1 cellular context compared by ENCODE assay signal in genomic region chr3:184811999-184812844, GRCh38.
TF ChIP-seq lines count a peak whose summit lies in the region.

A gene with protein sequence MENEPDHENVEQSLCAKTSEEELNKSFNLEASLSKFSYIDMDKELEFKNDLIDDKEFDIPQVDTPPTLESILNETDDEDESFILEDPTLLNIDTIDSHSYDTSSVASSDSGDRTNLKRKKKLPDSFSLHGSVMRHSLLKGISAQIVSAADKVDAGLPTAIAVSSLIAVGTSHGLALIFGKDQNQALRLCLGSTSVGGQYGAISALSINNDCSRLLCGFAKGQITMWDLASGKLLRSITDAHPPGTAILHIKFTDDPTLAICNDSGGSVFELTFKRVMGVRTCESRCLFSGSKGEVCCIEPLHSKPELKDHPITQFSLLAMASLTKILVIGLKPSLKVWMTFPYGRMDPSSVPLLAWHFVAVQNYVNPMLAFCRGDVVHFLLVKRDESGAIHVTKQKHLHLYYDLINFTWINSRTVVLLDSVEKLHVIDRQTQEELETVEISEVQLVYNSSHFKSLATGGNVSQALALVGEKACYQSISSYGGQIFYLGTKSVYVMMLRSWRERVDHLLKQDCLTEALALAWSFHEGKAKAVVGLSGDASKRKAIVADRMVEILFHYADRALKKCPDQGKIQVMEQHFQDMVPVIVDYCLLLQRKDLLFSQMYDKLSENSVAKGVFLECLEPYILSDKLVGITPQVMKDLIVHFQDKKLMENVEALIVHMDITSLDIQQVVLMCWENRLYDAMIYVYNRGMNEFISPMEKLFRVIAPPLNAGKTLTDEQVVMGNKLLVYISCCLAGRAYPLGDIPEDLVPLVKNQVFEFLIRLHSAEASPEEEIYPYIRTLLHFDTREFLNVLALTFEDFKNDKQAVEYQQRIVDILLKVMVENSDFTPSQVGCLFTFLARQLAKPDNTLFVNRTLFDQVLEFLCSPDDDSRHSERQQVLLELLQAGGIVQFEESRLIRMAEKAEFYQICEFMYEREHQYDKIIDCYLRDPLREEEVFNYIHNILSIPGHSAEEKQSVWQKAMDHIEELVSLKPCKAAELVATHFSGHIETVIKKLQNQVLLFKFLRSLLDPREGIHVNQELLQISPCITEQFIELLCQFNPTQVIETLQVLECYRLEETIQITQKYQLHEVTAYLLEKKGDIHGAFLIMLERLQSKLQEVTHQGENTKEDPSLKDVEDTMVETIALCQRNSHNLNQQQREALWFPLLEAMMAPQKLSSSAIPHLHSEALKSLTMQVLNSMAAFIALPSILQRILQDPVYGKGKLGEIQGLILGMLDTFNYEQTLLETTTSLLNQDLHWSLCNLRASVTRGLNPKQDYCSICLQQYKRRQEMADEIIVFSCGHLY (N-terminal part only) (plus strand): TSS chr3:184812166. CDS start chr3:184824633, 12,467 bp downstream.

TF ChIP-seq in GM12878, 131 proteins besides CTCF, POLR2A, EP300 and RAD21 (continued from another document and continues in another):
- no peak for TF ChIP-seq SMAD1 (IDR thresholded peaks at IDR 0.05; ENCODE audit: low read depth, partially characterized antibody)
- no peak; the same call in 1 of the 2 replicates for TF ChIP-seq ESRRA (IDR thresholded peaks at IDR 0.05; ENCODE audit: low read length)
- TF ChIP-seq RELA (IDR thresholded peaks at IDR 0.05; ENCODE audit: borderline replicate concordance, partially characterized antibody), result peak; percentile 61
- TF ChIP-seq FOXK2 (IDR thresholded peaks at IDR 0.05), result no peak
- peak; percentile 89 for TF ChIP-seq SP1 (IDR thresholded peaks at IDR 0.05; ENCODE audit: low read depth, low read length)
- TF ChIP-seq KDM1A (IDR thresholded peaks at IDR 0.05; ENCODE audit: borderline replicate concordance), result no peak
- TF ChIP-seq, protein P1, sequence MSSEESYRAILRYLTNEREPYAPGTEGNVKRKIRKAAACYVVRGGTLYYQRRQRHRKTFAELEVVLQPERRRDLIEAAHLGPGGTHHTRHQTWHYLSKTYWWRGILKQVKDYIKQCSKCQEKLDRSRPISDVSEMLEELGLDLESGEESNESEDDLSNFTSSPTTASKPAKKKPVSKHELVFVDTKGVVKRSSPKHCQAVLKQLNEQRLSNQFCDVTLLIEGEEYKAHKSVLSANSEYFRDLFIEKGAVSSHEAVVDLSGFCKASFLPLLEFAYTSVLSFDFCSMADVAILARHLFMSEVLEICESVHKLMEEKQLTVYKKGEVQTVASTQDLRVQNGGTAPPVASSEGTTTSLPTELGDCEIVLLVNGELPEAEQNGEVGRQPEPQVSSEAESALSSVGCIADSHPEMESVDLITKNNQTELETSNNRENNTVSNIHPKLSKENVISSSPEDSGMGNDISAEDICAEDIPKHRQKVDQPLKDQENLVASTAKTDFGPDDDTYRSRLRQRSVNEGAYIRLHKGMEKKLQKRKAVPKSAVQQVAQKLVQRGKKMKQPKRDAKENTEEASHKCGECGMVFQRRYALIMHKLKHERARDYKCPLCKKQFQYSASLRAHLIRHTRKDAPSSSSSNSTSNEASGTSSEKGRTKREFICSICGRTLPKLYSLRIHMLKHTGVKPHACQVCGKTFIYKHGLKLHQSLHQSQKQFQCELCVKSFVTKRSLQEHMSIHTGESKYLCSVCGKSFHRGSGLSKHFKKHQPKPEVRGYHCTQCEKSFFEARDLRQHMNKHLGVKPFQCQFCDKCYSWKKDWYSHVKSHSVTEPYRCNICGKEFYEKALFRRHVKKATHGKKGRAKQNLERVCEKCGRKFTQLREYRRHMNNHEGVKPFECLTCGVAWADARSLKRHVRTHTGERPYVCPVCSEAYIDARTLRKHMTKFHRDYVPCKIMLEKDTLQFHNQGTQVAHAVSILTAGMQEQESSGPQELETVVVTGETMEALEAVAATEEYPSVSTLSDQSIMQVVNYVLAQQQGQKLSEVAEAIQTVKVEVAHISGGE (CRISPR knock-in tag; IDR thresholded peaks at IDR 0.05), result no peak
- TF ChIP-seq POLR2AphosphoS2 (IDR thresholded peaks at IDR 0.05; ENCODE audit: low read depth, low read length), result no peak; the same call in 1 of the 2 replicates
- peak; percentile 79 for TF ChIP-seq POLR2AphosphoS5 (IDR thresholded peaks at IDR 0.05; ENCODE audit: low read length)
- TF ChIP-seq SMARCA5 (IDR thresholded peaks at IDR 0.05), result no peak
- TF ChIP-seq ZSCAN29 (IDR thresholded peaks at IDR 0.05), result no peak
- 0 out of 2 replicates have a peak, but pooled peaks have one; percentile 32 for TF ChIP-seq ELK1 (IDR thresholded peaks at IDR 0.05; ENCODE audit: low read depth, low read length)
- no peak for TF ChIP-seq YBX1 (IDR thresholded peaks at IDR 0.05)
- TF ChIP-seq, protein P2, sequence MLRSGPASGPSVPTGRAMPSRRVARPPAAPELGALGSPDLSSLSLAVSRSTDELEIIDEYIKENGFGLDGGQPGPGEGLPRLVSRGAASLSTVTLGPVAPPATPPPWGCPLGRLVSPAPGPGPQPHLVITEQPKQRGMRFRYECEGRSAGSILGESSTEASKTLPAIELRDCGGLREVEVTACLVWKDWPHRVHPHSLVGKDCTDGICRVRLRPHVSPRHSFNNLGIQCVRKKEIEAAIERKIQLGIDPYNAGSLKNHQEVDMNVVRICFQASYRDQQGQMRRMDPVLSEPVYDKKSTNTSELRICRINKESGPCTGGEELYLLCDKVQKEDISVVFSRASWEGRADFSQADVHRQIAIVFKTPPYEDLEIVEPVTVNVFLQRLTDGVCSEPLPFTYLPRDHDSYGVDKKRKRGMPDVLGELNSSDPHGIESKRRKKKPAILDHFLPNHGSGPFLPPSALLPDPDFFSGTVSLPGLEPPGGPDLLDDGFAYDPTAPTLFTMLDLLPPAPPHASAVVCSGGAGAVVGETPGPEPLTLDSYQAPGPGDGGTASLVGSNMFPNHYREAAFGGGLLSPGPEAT (IDR thresholded peaks at IDR 0.05; ENCODE audit: low read depth), result peak; percentile 65; the same call in 1 of the 2 replicates
- peak; percentile 68; the same call in 1 of the 2 replicates for TF ChIP-seq MXI1 (IDR thresholded peaks at IDR 0.05; ENCODE audit: low read depth, low read length)
- TF ChIP-seq CBX3 (IDR thresholded peaks at IDR 0.05; ENCODE audit: borderline replicate concordance, low read depth), result no peak
- 0 out of 2 replicates have a peak, but pooled peaks have one; percentile 50 for TF ChIP-seq MLLT1 (IDR thresholded peaks at IDR 0.05)
- TF ChIP-seq, protein P3, sequence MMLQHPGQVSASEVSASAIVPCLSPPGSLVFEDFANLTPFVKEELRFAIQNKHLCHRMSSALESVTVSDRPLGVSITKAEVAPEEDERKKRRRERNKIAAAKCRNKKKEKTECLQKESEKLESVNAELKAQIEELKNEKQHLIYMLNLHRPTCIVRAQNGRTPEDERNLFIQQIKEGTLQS (IDR thresholded peaks at IDR 0.05; ENCODE audit: borderline replicate concordance, extremely low read depth, low read depth, low read length), result peak; percentile 87
- TF ChIP-seq BHLHE40 (IDR thresholded peaks at IDR 0.05; ENCODE audit: borderline replicate concordance in 1 of 2, low read depth in 2 of 2, low read length in 1 of 2), result peak; percentile 84 to 92
- TF ChIP-seq RUNX3 (IDR thresholded peaks at IDR 0.05; ENCODE audit: low read length), result peak; percentile 75
- TF ChIP-seq STAT3 (IDR thresholded peaks at IDR 0.05; ENCODE audit: low read depth, low read length), result no peak
- no peak for TF ChIP-seq NR2C2 (IDR thresholded peaks at IDR 0.05; ENCODE audit: borderline replicate concordance, control insufficient read depth, insufficient read length, low read depth)
- peak; percentile 36; the same call in 1 of the 2 replicates for TF ChIP-seq PAX5 (IDR thresholded peaks at IDR 0.05; ENCODE audit: borderline replicate concordance, low read depth, low read length)
- TF ChIP-seq HCFC1 (IDR thresholded peaks at IDR 0.05; ENCODE audit: low read length), result peak; percentile 42; the same call in 1 of the 2 replicates
- no peak for TF ChIP-seq CHD4 (IDR thresholded peaks at IDR 0.05)
- TF ChIP-seq ZNF622 (IDR thresholded peaks at IDR 0.05), result no peak
- TF ChIP-seq CHD2 (IDR thresholded peaks at IDR 0.05; ENCODE audit: borderline replicate concordance, low read depth, low read length), result 0 out of 2 replicates have a peak, but pooled peaks have one; percentile 46
- TF ChIP-seq HDGF (IDR thresholded peaks at IDR 0.05), result peak; percentile 86
- TF ChIP-seq IRF3 (IDR thresholded peaks at IDR 0.05), result 0 out of 2 replicates have a peak, but pooled peaks have one; percentile 12
- TF ChIP-seq ASH2L (IDR thresholded peaks at IDR 0.05; ENCODE audit: borderline replicate concordance, low read depth), result no peak
- TF ChIP-seq, protein P4, sequence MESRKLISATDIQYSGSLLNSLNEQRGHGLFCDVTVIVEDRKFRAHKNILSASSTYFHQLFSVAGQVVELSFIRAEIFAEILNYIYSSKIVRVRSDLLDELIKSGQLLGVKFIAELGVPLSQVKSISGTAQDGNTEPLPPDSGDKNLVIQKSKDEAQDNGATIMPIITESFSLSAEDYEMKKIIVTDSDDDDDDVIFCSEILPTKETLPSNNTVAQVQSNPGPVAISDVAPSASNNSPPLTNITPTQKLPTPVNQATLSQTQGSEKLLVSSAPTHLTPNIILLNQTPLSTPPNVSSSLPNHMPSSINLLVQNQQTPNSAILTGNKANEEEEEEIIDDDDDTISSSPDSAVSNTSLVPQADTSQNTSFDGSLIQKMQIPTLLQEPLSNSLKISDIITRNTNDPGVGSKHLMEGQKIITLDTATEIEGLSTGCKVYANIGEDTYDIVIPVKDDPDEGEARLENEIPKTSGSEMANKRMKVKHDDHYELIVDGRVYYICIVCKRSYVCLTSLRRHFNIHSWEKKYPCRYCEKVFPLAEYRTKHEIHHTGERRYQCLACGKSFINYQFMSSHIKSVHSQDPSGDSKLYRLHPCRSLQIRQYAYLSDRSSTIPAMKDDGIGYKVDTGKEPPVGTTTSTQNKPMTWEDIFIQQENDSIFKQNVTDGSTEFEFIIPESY (IDR thresholded peaks at IDR 0.05), result no peak
- peak; percentile 78 for TF ChIP-seq NRF1 (conservative IDR thresholded peaks at IDR 0.05; ENCODE audit: low read depth, low read length)
- no peak for TF ChIP-seq SREBF2 (IDR thresholded peaks at IDR 0.05; ENCODE audit: low read length)
- TF ChIP-seq SIX5 (IDR thresholded peaks at IDR 0.05; ENCODE audit: low read depth, low read length, severe bottlenecking), result no peak
- no peak for TF ChIP-seq GABPA (IDR thresholded peaks at IDR 0.05; ENCODE audit: low read depth)
- no peak for TF ChIP-seq RBBP5 (conservative IDR thresholded peaks at IDR 0.05)
- TF ChIP-seq TARDBP (IDR thresholded peaks at IDR 0.05; ENCODE audit: borderline replicate concordance), result no peak
- TF ChIP-seq IRF4 (IDR thresholded peaks at IDR 0.05; ENCODE audit: low read depth, low read length), result no peak
- peak; percentile 43; the same call in 1 of the 2 replicates for TF ChIP-seq CREB1 (IDR thresholded peaks at IDR 0.05; ENCODE audit: low read depth)
- TF ChIP-seq NBN (IDR thresholded peaks at IDR 0.05), result peak; percentile 62; the same call in 1 of the 2 replicates
- TF ChIP-seq CHD1 (IDR thresholded peaks at IDR 0.05; ENCODE audit: low read depth, low read length), result 0 out of 2 replicates have a peak, but pooled peaks have one; percentile 58
- TF ChIP-seq ZNF384 (IDR thresholded peaks at IDR 0.05; ENCODE audit: borderline replicate concordance, low read depth, low read length), result no peak
- TF ChIP-seq SMC3 (IDR thresholded peaks at IDR 0.05; ENCODE audit: borderline replicate concordance, low read length), result no peak
- TF ChIP-seq RFX5 (IDR thresholded peaks at IDR 0.05; ENCODE audit: low read depth, low read length), result no peak
- TF ChIP-seq E2F8 (IDR thresholded peaks at IDR 0.05; ENCODE audit: low read depth, partially characterized antibody), result no peak
- TF ChIP-seq EGR1 (IDR thresholded peaks at IDR 0.05; ENCODE audit: borderline replicate concordance in 1 of 2, low read depth in 2 of 2, low read length in 2 of 2), result no peak
- no peak for TF ChIP-seq ZNF217 (IDR thresholded peaks at IDR 0.05)
- no peak for TF ChIP-seq ZNF24 (IDR thresholded peaks at IDR 0.05)
- 0 out of 2 replicates have a peak, but pooled peaks have one; percentile 46 for TF ChIP-seq DPF2 (IDR thresholded peaks at IDR 0.05)
